In genomic region chr10:31490858-31491504, GRCh38 we compare ENCODE assay signal across 8 cellular contexts.
DNase-seq lines count a peak whose midpoint lies in the region; ATAC-seq and TF ChIP-seq lines count a peak whose summit lies in the region.

No MANE protein-coding gene starts in this region.

- ATAC-seq in CD4-positive, CD25-positive, alpha-beta regulatory T cell (ENCODE audit: low read depth in 2 of 2) = no peak
- peak; percentile 56 for ATAC-seq in GM18868 (IDR thresholded peaks at IDR 0.05; ENCODE audit: unreplicated experiment)
- ATAC-seq in naive B cell (ENCODE audit: low read depth in 2 of 2) = peak in 1 of 2 donors; percentile 37
- ATAC-seq in HG03045 (IDR thresholded peaks at IDR 0.05; ENCODE audit: unreplicated experiment) = no peak

- H3K9ac ChIP-seq in OCI-LY1 (ENCODE audit: low read length) (no peak overlapping the region), endodermal cell (ENCODE audit: extremely low read depth, low read length, poor library complexity, severe bottlenecking) (no peak overlapping the region)

- H3K4me2 ChIP-seq in OCI-LY1 (ENCODE audit: low read length) = no peak overlapping the region

- H3K4me1 Mint-ChIP-seq in CD4-positive, CD25-positive, alpha-beta regulatory T cell = peaks cover 0 to 33% (median 17%) of the 10 kb centered on the region in 4 donors
- no peaks in the 10 kb centered on the region for H3K4me1 Mint-ChIP-seq in endodermal cell
- H3K4me1 Mint-ChIP-seq in naive B cell = no peaks in the 10 kb centered on the region

- peaks cover 0 to 11% (median 4%) of the 10 kb centered on the region in 7 donors for H3K9me3 Mint-ChIP-seq in CD4-positive, CD25-positive, alpha-beta regulatory T cell
- no peaks in the 10 kb centered on the region for H3K9me3 Mint-ChIP-seq in endodermal cell
- H3K9me3 Mint-ChIP-seq in naive B cell = peaks cover 6 to 47% (median 24%) of the 10 kb centered on the region in 7 donors

- H3K79me2 ChIP-seq in OCI-LY1 (ENCODE audit: insufficient read depth, low read length) = no peaks in the 10 kb centered on the region; the same call in 1 of the 2 replicates

- H3K4me3 ChIP-seq in CD4-positive, CD25-positive, alpha-beta regulatory T cell (ENCODE audit: low read depth, low read length) = no peak overlapping the region
- H3K4me3 ChIP-seq in OCI-LY1 (ENCODE audit: low read depth, low read length, poor library complexity, severe bottlenecking) (no peak overlapping the region), endodermal cell (ENCODE audit: low read length) (no peak overlapping the region)

- WGBS in endodermal cell (ENCODE audit: insufficient coverage in 1 of 2, insufficient read length in 1 of 2), 2 experiments = 95 to 100% methylated on average over 1 of the region's 1 CpG

- H3K4me3 Mint-ChIP-seq in CD4-positive, CD25-positive, alpha-beta regulatory T cell = no peak overlapping the region
- H3K4me3 Mint-ChIP-seq in endodermal cell = no peak overlapping the region
- no peak overlapping the region for H3K4me3 Mint-ChIP-seq in naive B cell

- no peaks in the 10 kb centered on the region for H3F3A ChIP-seq in OCI-LY1 (ENCODE audit: insufficient read depth, low read length)

- in situ Hi-C loops in GM13976 (cut with MboI; ENCODE audit: low sequenced_read_pairs, unreplicated experiment) = loop anchor here (25.0 kb wide), 1 partner anchor 704 kb away; no protein-coding TSS in a partner anchor

- DNase-seq in CD4-positive, CD25-positive, alpha-beta regulatory T cell = peak in 2 of 3 donors; percentile 29 to 63
- peak; percentile 63 for DNase-seq in endodermal cell
- peak; percentile 9 for DNase-seq in naive B cell
- no peak for DNase-seq in GM13976 (ENCODE audit: low spot score)
- no peak for DNase-seq in NCI-H2029 (lab: John Stamatoyannopoulos, UW)

- no peaks in the 10 kb centered on the region for H3K27me3 ChIP-seq in CD4-positive, CD25-positive, alpha-beta regulatory T cell (ENCODE audit: control insufficient read depth, insufficient read depth, low read length)
- H3K27me3 ChIP-seq in OCI-LY1 (ENCODE audit: insufficient read depth, low read length) = no peaks in the 10 kb centered on the region
- H3K27me3 ChIP-seq in endodermal cell (ENCODE audit: control insufficient read depth, insufficient read depth, low read length, poor library complexity, severe bottlenecking) = no peaks in the 10 kb centered on the region

- H3K9me2 ChIP-seq in OCI-LY1 (ENCODE audit: low read depth, low read length) = no peaks in the 10 kb centered on the region

- H3K9me3 ChIP-seq in CD4-positive, CD25-positive, alpha-beta regulatory T cell (ENCODE audit: control insufficient read depth in 2 of 2, low read length in 2 of 2) = peaks cover 0 to 6% of the 10 kb centered on the region in 2 experiments
- H3K9me3 ChIP-seq in OCI-LY1 (ENCODE audit: low read length) = no peaks in the 10 kb centered on the region
- H3K9me3 ChIP-seq in endodermal cell (ENCODE audit: control insufficient read depth, low read length) = no peaks in the 10 kb centered on the region

- H3K36me3 ChIP-seq in CD4-positive, CD25-positive, alpha-beta regulatory T cell (ENCODE audit: control insufficient read depth, insufficient read depth, low read length) = peaks cover 6% of the 10 kb centered on the region
- peaks cover 2% of the 10 kb centered on the region; the same call in 1 of the 2 replicates for H3K36me3 ChIP-seq in OCI-LY1 (ENCODE audit: insufficient read depth, low read length)
- no peaks in the 10 kb centered on the region for H3K36me3 ChIP-seq in endodermal cell (ENCODE audit: control insufficient read depth, insufficient read depth, low read length)

- no peak overlapping the region for H2AFZ ChIP-seq in OCI-LY1 (ENCODE audit: low read length)

- TF ChIP-seq CTCF in OCI-LY1 (IDR thresholded peaks at IDR 0.05; ENCODE audit: low read length) (peak; percentile 81), endodermal cell (conservative IDR thresholded peaks at IDR 0.05) (peak; percentile 84), GM13976 (IDR thresholded peaks at IDR 0.05; ENCODE audit: borderline replicate concordance, control extremely low read depth, extremely low read depth, insufficient read depth, missing control alignments) (no peak)

- H4K20me1 ChIP-seq in OCI-LY1 (ENCODE audit: insufficient read depth, low read length) = no peaks in the 10 kb centered on the region

- H3K36me3 Mint-ChIP-seq in CD4-positive, CD25-positive, alpha-beta regulatory T cell = peaks cover 24% of the 10 kb centered on the region
- H3K36me3 Mint-ChIP-seq in endodermal cell (ENCODE audit: low read depth) (no peaks in the 10 kb centered on the region), naive B cell (peaks cover 26 to 38% of the 10 kb centered on the region in 2 donors)

- no peak overlapping the region for H3K27ac ChIP-seq in CD4-positive, CD25-positive, alpha-beta regulatory T cell (ENCODE audit: insufficient read depth, low read length, poor library complexity, severe bottlenecking)
- H3K27ac ChIP-seq in OCI-LY1 (ENCODE audit: low read depth, low read length, poor library complexity, severe bottlenecking) (no peak overlapping the region), endodermal cell (ENCODE audit: low read depth, low read length) (no peak overlapping the region)

- no peaks in the 10 kb centered on the region for H3K4me1 ChIP-seq in CD4-positive, CD25-positive, alpha-beta regulatory T cell (ENCODE audit: control insufficient read depth, insufficient read depth, low read length, poor library complexity, severe bottlenecking)
- H3K4me1 ChIP-seq in OCI-LY1 (ENCODE audit: insufficient read depth, low read length, severe bottlenecking) (no peaks in the 10 kb centered on the region), endodermal cell (ENCODE audit: control insufficient read depth, insufficient read depth, low read length) (no peaks in the 10 kb centered on the region)

- no peaks in the 10 kb centered on the region for H3K27me3 Mint-ChIP-seq in CD4-positive, CD25-positive, alpha-beta regulatory T cell
- H3K27me3 Mint-ChIP-seq in endodermal cell (ENCODE audit: insufficient read depth) (peaks cover 2% of the 10 kb centered on the region), naive B cell (no peaks in the 10 kb centered on the region)

- H3K27ac Mint-ChIP-seq in CD4-positive, CD25-positive, alpha-beta regulatory T cell = no peak overlapping the region
- H3K27ac Mint-ChIP-seq in endodermal cell = no peak overlapping the region
- no peak overlapping the region for H3K27ac Mint-ChIP-seq in naive B cell

Comparison
In these comparisons a context has a peak if more than half of its experiments do, and no peak if none do; other contexts are left out.
1. DNase-seq: peak in CD4-positive, CD25-positive, alpha-beta regulatory T cell (2 of 3), endodermal cell (single experiment) and naive B cell (single experiment); none in GM13976 (single experiment) and NCI-H2029 (single experiment).